In genomic region chr1:12677565-12677964, GRCh38 we compare ENCODE assay signal across 24 cellular contexts. TPM values are rescaled to one million over a fixed set of nuclear protein-coding genes. Genes with fewer than 3 reads are reported as not detected.
"Had no signal": no experiment of that assay in that cellular context is flagged by ENCODE, and none has a peak within 500 bp of the region (broad histone marks: within the 10 kb centered on the region; RNA-seq: fewer than 3 reads in every experiment).

No MANE protein-coding gene starts in this region.

- H3K4me3 Mint-ChIP-seq: activated CD4-positive, alpha-beta memory T cell treated with anti-CD3 and anti-CD28 coated beads for 36 hours; activated naive CD8-positive, alpha-beta T cell treated with anti-CD3 and anti-CD28 coated beads for 36 hours; naive B cell; stimulated activated naive CD8-positive, alpha-beta T cell treated with anti-CD3 and anti-CD28 coated beads, Interleukin-15, amount 100 ng/mL, for 72 hours; T-helper 17 cell; type B pancreatic cell had no signal

- ATAC-seq: stimulated activated naive CD8-positive, alpha-beta T cell treated with anti-CD3 and anti-CD28 coated beads, Interleukin-15, amount 100 ng/mL, for 72 hours; T-helper 17 cell had no signal

- H3K27ac ChIP-seq: cardiac muscle cell, epithelial cell of prostate, parathyroid adenoma, suprapubic skin, vagina had no signal

- H3K4me1 ChIP-seq: parathyroid adenoma, suprapubic skin, vagina had no signal

- H3K4me1 Mint-ChIP-seq: activated naive CD8-positive, alpha-beta T cell treated with anti-CD3 and anti-CD28 coated beads for 36 hours; naive B cell; stimulated activated naive CD8-positive, alpha-beta T cell treated with anti-CD3 and anti-CD28 coated beads, Interleukin-15, amount 100 ng/mL, for 72 hours; T-helper 17 cell had no signal

- H3K9me3 Mint-ChIP-seq: activated naive CD8-positive, alpha-beta T cell treated with anti-CD3 and anti-CD28 coated beads for 36 hours; stimulated activated naive CD8-positive, alpha-beta T cell treated with anti-CD3 and anti-CD28 coated beads, Interleukin-15, amount 100 ng/mL, for 72 hours; type B pancreatic cell had no signal

- H3K36me3 ChIP-seq: cardiac muscle cell, suprapubic skin, vagina had no signal

- H3K4me3 ChIP-seq: cardiac muscle cell, suprapubic skin, vagina had no signal

- DNase-seq: activated CD4-positive, alpha-beta memory T cell treated with anti-CD3 and anti-CD28 coated beads for 36 hours; activated CD4-positive, alpha-beta T cell treated with anti-CD3 and anti-CD28 coated beads for 48 hours; activated CD4-positive, CD25-positive, alpha-beta regulatory T cell; activated naive CD4-positive, alpha-beta T cell treated with Interleukin-2 at 50 U/mL for 16 hours; activated naive CD8-positive, alpha-beta T cell treated with anti-CD3 and anti-CD28 coated beads for 36 hours; activated T-cell treated with anti-CD3 and anti-CD28 coated beads, Interleukin-2, amount 50 U/mL, for 48 hours; foreskin fibroblast; mesendoderm; naive B cell; retina; stimulated activated CD4-positive, alpha-beta T cell treated with anti-CD3 and anti-CD28 coated beads, Interleukin-12 subunit alpha, Interleukin-12 subunit beta, amount 100 ng/mL, for 4 hours; stimulated activated naive CD8-positive, alpha-beta T cell treated with anti-CD3 and anti-CD28 coated beads, Interleukin-15, amount 100 ng/mL, for 72 hours; SW 1271; T-helper 17 cell had no signal

- H3K36me3 Mint-ChIP-seq: activated CD4-positive, alpha-beta memory T cell treated with anti-CD3 and anti-CD28 coated beads for 36 hours; activated naive CD8-positive, alpha-beta T cell treated with anti-CD3 and anti-CD28 coated beads for 36 hours; type B pancreatic cell had no signal

- H3K9me3 ChIP-seq: suprapubic skin, vagina had no signal

- H3K27me3 ChIP-seq: cardiac muscle cell, vagina had no signal

- H3K27ac Mint-ChIP-seq: activated CD4-positive, alpha-beta memory T cell treated with anti-CD3 and anti-CD28 coated beads for 36 hours; activated naive CD8-positive, alpha-beta T cell treated with anti-CD3 and anti-CD28 coated beads for 36 hours; naive B cell; stimulated activated naive CD8-positive, alpha-beta T cell treated with anti-CD3 and anti-CD28 coated beads, Interleukin-15, amount 100 ng/mL, for 72 hours; T-helper 17 cell; type B pancreatic cell had no signal

RNA-seq across cellular contexts. Expression of gene AADACL4, which starts 33.7 kb away (rescaled TPM):
- total RNA-seq: activated CD4-positive, alpha-beta memory T cell treated with anti-CD3 and anti-CD28 coated beads for 36 hours; activated naive CD8-positive, alpha-beta T cell treated with anti-CD3 and anti-CD28 coated beads for 36 hours; cardiac muscle cell; chondrocyte; fibroblast of lung; mucosa of gallbladder; suprapubic skin; T-helper 17 cell; vagina had no signal
- polyA plus RNA-seq: cardiac muscle cell, fibroblast of lung, neural cell had no signal

RNA-seq across cellular contexts. Expression of gene AADACL3, which starts 38.3 kb away (rescaled TPM):
- total RNA-seq: activated CD4-positive, alpha-beta memory T cell treated with anti-CD3 and anti-CD28 coated beads for 36 hours; activated naive CD8-positive, alpha-beta T cell treated with anti-CD3 and anti-CD28 coated beads for 36 hours; cardiac muscle cell; chondrocyte; fibroblast of lung; mucosa of gallbladder; T-helper 17 cell; vagina had no signal
- polyA plus RNA-seq: cardiac muscle cell, fibroblast of lung, neural cell had no signal
